Comparison of ENCODE assay signal across 8 cellular contexts in genomic region chr2:230849633-230850357, GRCh38. TPM values are rescaled to one million over a fixed set of nuclear protein-coding genes. Genes with fewer than 3 reads are reported as not detected.
DNase-seq lines count a peak whose midpoint lies in the region; ATAC-seq, FAIRE-seq and TF ChIP-seq lines count a peak whose summit lies in the region.

No MANE protein-coding gene starts in this region.

- H3K4me3 ChIP-seq in Panc1 (ENCODE audit: low read depth in 2 of 2, low read length in 2 of 2) = no peak overlapping the region
- H3K4me3 ChIP-seq in hepatocyte = no peak overlapping the region

- peaks cover 2% of the 10 kb centered on the region for H3K9me3 Mint-ChIP-seq in activated naive CD4-positive, alpha-beta T cell treated with anti-CD3 and anti-CD28 coated beads for 36 hours

- BruUV-seq in Panc1 (replicated peaks; lab: Mats Ljungman, UMichigan) = no TSS peak

- no peak overlapping the region for H3K27ac ChIP-seq in Panc1 (ENCODE audit: low read length)
- H3K27ac ChIP-seq in hepatocyte = no peak overlapping the region

- H3K36me3 ChIP-seq in Panc1 (ENCODE audit: control insufficient read depth, insufficient read depth, low read length) (no peaks in the 10 kb centered on the region), hepatocyte (replicated peaks; ENCODE audit: insufficient read depth, low read depth) (no peaks in the 10 kb centered on the region)

- POLR2A ChIA-PET in Panc1 (lab: Charles Lee) = no interaction called here

- DNase-seq in GM12891 (ENCODE audit: insufficient read length, low spot score) (no peak), Panc1 (ENCODE audit: low read depth, low spot score) (no peak), hepatocyte (ENCODE audit: low spot score) (peak; percentile 43), NCI-H510A (lab: John Stamatoyannopoulos, UW) (no peak), COR-L47 (lab: John Stamatoyannopoulos, UW) (no peak)
- peak; percentile 77 for DNase-seq in activated naive CD4-positive, alpha-beta T cell treated with anti-CD3 and anti-CD28 coated beads for 36 hours
- DNase-seq in stimulated activated CD4-positive, alpha-beta T cell treated with anti-CD3 and anti-CD28 coated beads, TNF-alpha, amount 100 ng/mL, for 1 hour (ENCODE audit: low read depth in 3 of 3, low spot score in 1 of 3) = peak; percentile 27 to 72 (median 38)

- no peak overlapping the region for H3K4me2 ChIP-seq in hepatocyte

- intact Hi-C loops in Panc1 (cut with micrococcal nuclease; ENCODE audit: unreplicated experiment) = no loop called here
- intact Hi-C loops in activated naive CD4-positive, alpha-beta T cell treated with anti-CD3 and anti-CD28 coated beads for 36 hours (cut with micrococcal nuclease) = loop anchor here (1.0 to 5.0 kb wide), 3 partner anchors 25 to 208 kb away; partner anchors contain the start of gene PSMD1

- no peaks in the 10 kb centered on the region for H3K36me3 Mint-ChIP-seq in activated naive CD4-positive, alpha-beta T cell treated with anti-CD3 and anti-CD28 coated beads for 36 hours (ENCODE audit: low read depth)

- no peaks in the 10 kb centered on the region for H3K79me2 ChIP-seq in hepatocyte

- no peak overlapping the region for H3K27ac Mint-ChIP-seq in activated naive CD4-positive, alpha-beta T cell treated with anti-CD3 and anti-CD28 coated beads for 36 hours

- H3K27me3 ChIP-seq in Panc1 (ENCODE audit: control insufficient read depth, insufficient read depth, low read length) (peaks cover 10% of the 10 kb centered on the region), hepatocyte (no peaks in the 10 kb centered on the region)

- no peak for TF ChIP-seq POLR2A in GM12891 (IDR thresholded peaks at IDR 0.05; ENCODE audit: low read depth, low read length)

- H3K9me3 ChIP-seq in Panc1 (ENCODE audit: control insufficient read depth, insufficient read depth, low read depth, low read length) = no peaks in the 10 kb centered on the region
- no peaks in the 10 kb centered on the region for H3K9me3 ChIP-seq in hepatocyte (ENCODE audit: low read depth)

- WGBS in hepatocyte (ENCODE audit: low lambda C conversion rate, missing lambda C conversion rate) = 75% methylated on average over 35 of the region's 40 CpGs

- H3K4me1 Mint-ChIP-seq in activated naive CD4-positive, alpha-beta T cell treated with anti-CD3 and anti-CD28 coated beads for 36 hours (ENCODE audit: low read depth) = peaks cover 11% of the 10 kb centered on the region

- CTCF ChIA-PET in Panc1 (lab: Charles Lee) = interaction anchor here (0.6 to 2.6 kb wide), 4 partner anchors 16 to 1060 kb away, joined by 3 to 10 read pairs (median 6); no protein-coding TSS in a partner anchor
- CTCF ChIA-PET in activated naive CD4-positive, alpha-beta T cell treated with anti-CD3 and anti-CD28 coated beads for 36 hours (lab: Charles Lee) = interaction anchor here (0.5 to 5.3 kb wide), 15 partner anchors 9 to 183 kb away, joined by 3 to 47 read pairs (median 6); no protein-coding TSS in a partner anchor

- peak; percentile 89 for TF ChIP-seq CTCF in Panc1 (IDR thresholded peaks at IDR 0.05)
- TF ChIP-seq CTCF in hepatocyte (IDR thresholded peaks at IDR 0.05; ENCODE audit: poor library complexity) = peak; percentile 65

- peaks cover 15% of the 10 kb centered on the region for H3K27me3 Mint-ChIP-seq in activated naive CD4-positive, alpha-beta T cell treated with anti-CD3 and anti-CD28 coated beads for 36 hours (ENCODE audit: low read depth)

- no peaks in the 10 kb centered on the region for H4K20me1 ChIP-seq in hepatocyte (ENCODE audit: insufficient read depth, poor library complexity, severe bottlenecking)

- H2AFZ ChIP-seq in hepatocyte = no peak overlapping the region

- no peak overlapping the region for H3K4me3 Mint-ChIP-seq in activated naive CD4-positive, alpha-beta T cell treated with anti-CD3 and anti-CD28 coated beads for 36 hours

- H3K4me1 ChIP-seq in Panc1 (ENCODE audit: control insufficient read depth, insufficient read depth, low read length) = no peaks in the 10 kb centered on the region; the same call in 1 of the 2 replicates
- H3K4me1 ChIP-seq in hepatocyte (ENCODE audit: insufficient read depth) = no peaks in the 10 kb centered on the region

- no peak for ATAC-seq in Panc1
- ATAC-seq in HG03097 (IDR thresholded peaks at IDR 0.05; ENCODE audit: low FRiP score, unreplicated experiment) = no peak

- no peaks in the 10 kb centered on the region for H3K9me2 ChIP-seq in hepatocyte (replicated peaks; ENCODE audit: insufficient read depth)

- peak; percentile 63 for FAIRE-seq in GM12891 (lab: Jason Lieb, UNC)

- in situ Hi-C loops in Panc1 (cut with HindIII; ENCODE audit: low pct_unique_long_range_greater_than_20kb, low sequenced_read_pairs) = no loop called here

TF ChIP-seq in GM12891, 5 proteins besides CTCF, POLR2A, EP300 and RAD21:
- no peak for TF ChIP-seq SPI1 (IDR thresholded peaks at IDR 0.05; ENCODE audit: low read depth, low read length)
- TF ChIP-seq PAX5 (IDR thresholded peaks at IDR 0.05; ENCODE audit: insufficient read depth, low read length, severe bottlenecking) = no peak
- no peak for TF ChIP-seq POLR2AphosphoS5 (IDR thresholded peaks at IDR 0.05; ENCODE audit: low read depth, low read length)
- no peak for TF ChIP-seq POU2F2 (IDR thresholded peaks at IDR 0.05; ENCODE audit: low read depth, low read length)
- TF ChIP-seq TAF1 (IDR thresholded peaks at IDR 0.05; ENCODE audit: low read depth, low read length) = no peak

RNA-seq across cellular contexts. Expression of gene ITM2C, which starts 14.9 kb away (rescaled TPM):
- 117 TPM for polyA plus RNA-seq in GM12891 (2012; ENCODE audit: low read depth, missing spikeins)
- total RNA-seq in Panc1 (2021; ENCODE audit: unreplicated experiment) = 114 TPM
- polyA plus RNA-seq in Panc1 (2012; ENCODE audit: insufficient read length) = 256 TPM
- total RNA-seq in activated naive CD4-positive, alpha-beta T cell treated with anti-CD3 and anti-CD28 coated beads for 36 hours = 10 to 100 TPM; 13.0 to 13.6 TPM
- 419 and 485 TPM in 2 replicates for total RNA-seq in hepatocyte
- 537 and 566 TPM in 2 replicates for polyA plus RNA-seq in hepatocyte

Comparison
In these comparisons a context has a peak if more than half of its experiments do, and no peak if none do; other contexts are left out.
1. DNase-seq: peak in activated naive CD4-positive, alpha-beta T cell treated with anti-CD3 and anti-CD28 coated beads for 36 hours (single experiment), hepatocyte (single experiment) and stimulated activated CD4-positive, alpha-beta T cell treated with anti-CD3 and anti-CD28 coated beads, TNF-alpha, amount 100 ng/mL, for 1 hour (3 of 3); none in GM12891 (single experiment), Panc1 (single experiment), NCI-H510A (single experiment) and COR-L47 (single experiment).